Comparison of ENCODE assay signal across 9 cellular contexts in genomic region chr10:70715853-70716795, GRCh38. TPM values are rescaled to one million over a fixed set of nuclear protein-coding genes. Genes with fewer than 3 reads are reported as not detected.
DNase-seq lines count a peak whose midpoint lies in the region; ATAC-seq and TF ChIP-seq lines count a peak whose summit lies in the region.
"Had no signal": no experiment of that assay in that cellular context is flagged by ENCODE, and none has a peak within 500 bp of the region (broad histone marks: within the 10 kb centered on the region; RNA-seq: fewer than 3 reads in every experiment).

No MANE protein-coding gene starts in this region.

- TF ChIP-seq CTCF in mammary epithelial cell (conservative IDR thresholded peaks at IDR 0.05 in 1 of 2, IDR thresholded peaks at IDR 0.05 in 1 of 2; ENCODE audit: extremely low read depth in 1 of 2, insufficient read depth in 1 of 2, low read depth in 1 of 2, low read length in 2 of 2) (no peak), spleen (IDR thresholded peaks at IDR 0.05 in 8 of 11, conservative IDR thresholded peaks at IDR 0.05 in 3 of 11) (no peak)

- H3K9me3 ChIP-seq in mammary epithelial cell (replicated peaks; ENCODE audit: insufficient read depth, low read length) (no peaks in the 10 kb centered on the region), HAP-1 (no peaks in the 10 kb centered on the region), spleen (no peaks in the 10 kb centered on the region)
- H3K9me3 ChIP-seq: body of pancreas had no signal

- H3K4me3 Mint-ChIP-seq in stimulated activated effector memory CD8-positive, alpha-beta T cell treated with anti-CD3 and anti-CD28 coated beads, Interleukin-12 subunit alpha, Interleukin-12 subunit beta, amount 100 ng/mL, for 72 hours, result no peak overlapping the region

- no peak overlapping the region for H2AFZ ChIP-seq in mammary epithelial cell (ENCODE audit: low read depth, low read length)

- no peak for TF ChIP-seq POLR2A in spleen (IDR thresholded peaks at IDR 0.05)

- intact Hi-C loops in mammary epithelial cell (cut with micrococcal nuclease) (no loop called here), spleen (cut with DNase I; ENCODE audit: low total_unique reads) (no loop called here)

- dilution Hi-C loops in mammary epithelial cell (cut with HindIII; ENCODE audit: low sequenced_read_pairs), result no loop called here

- no peaks in the 10 kb centered on the region for H3K79me2 ChIP-seq in mammary epithelial cell (ENCODE audit: insufficient read depth, low read length)

- H4K20me1 ChIP-seq in mammary epithelial cell (ENCODE audit: insufficient read depth, low read length), result no peaks in the 10 kb centered on the region

- DNase-seq in activated naive CD4-positive, alpha-beta T cell treated with anti-CD3 and anti-CD28 coated beads, Interleukin-2, amount 50 U/mL, for 72 hours (ENCODE audit: low spot score in 2 of 2), result peak in 1 of 2 donors; percentile 12
- no peak for DNase-seq in activated naive CD4-positive, alpha-beta T cell treated with anti-CD3 and anti-CD28 coated beads, Interleukin-2, amount 50 U/mL, for 16 hours
- peak; percentile 48 for DNase-seq in NCI-H524 treated with DMSO at 0.1 percent for 48 hours (lab: John Stamatoyannopoulos, UW)
- DNase-seq in mammary epithelial cell, result peak; percentile 20
- no peak for DNase-seq in stimulated activated effector memory CD8-positive, alpha-beta T cell treated with anti-CD3 and anti-CD28 coated beads, Interleukin-12 subunit alpha, Interleukin-12 subunit beta, amount 100 ng/mL, for 72 hours (ENCODE audit: low spot score in 2 of 2)
- DNase-seq in HAP-1 (ENCODE audit: low spot score in 2 of 2), result no peak
- DNase-seq in spleen, result no peak

- H3K27ac ChIP-seq in mammary epithelial cell (ENCODE audit: insufficient read depth, low read depth, low read length) (no peak overlapping the region), spleen (no peak overlapping the region)
- H3K27ac ChIP-seq: body of pancreas had no signal

- BruUV-seq in mammary epithelial cell (replicated peaks; lab: Mats Ljungman, UMichigan), result no TSS peak

- 88% methylated on average over 15 of the region's 16 CpGs for WGBS in mammary epithelial cell (ENCODE audit: low coverage, missing lambda C conversion rate)
- WGBS in spleen, 5 donors, result 48 to 66% (median 61%) methylated on average over 15 to 16 of the region's 16 CpGs

- H3K4me1 Mint-ChIP-seq in stimulated activated effector memory CD8-positive, alpha-beta T cell treated with anti-CD3 and anti-CD28 coated beads, Interleukin-12 subunit alpha, Interleukin-12 subunit beta, amount 100 ng/mL, for 72 hours, result peaks cover 24% of the 10 kb centered on the region

- H3K9ac ChIP-seq in mammary epithelial cell (ENCODE audit: insufficient read depth, low read length), result no peak overlapping the region

- in situ Hi-C loops in mammary epithelial cell (cut with MboI; ENCODE audit: low sequenced_read_pairs in 2 of 2) (no loop called here), HAP-1 (cut with MboI; ENCODE audit: low sequenced_read_pairs) (no loop called here)

- no peaks in the 10 kb centered on the region for H3K36me3 ChIP-seq in mammary epithelial cell (ENCODE audit: insufficient read depth, low read length)
- no peaks in the 10 kb centered on the region for H3K36me3 ChIP-seq in HAP-1 (replicated peaks)
- no peaks in the 10 kb centered on the region for H3K36me3 ChIP-seq in spleen

- no peaks in the 10 kb centered on the region for H3K36me3 Mint-ChIP-seq in activated naive CD4-positive, alpha-beta T cell treated with anti-CD3 and anti-CD28 coated beads, Interleukin-2, amount 50 U/mL, for 72 hours
- no peaks in the 10 kb centered on the region for H3K36me3 Mint-ChIP-seq in stimulated activated effector memory CD8-positive, alpha-beta T cell treated with anti-CD3 and anti-CD28 coated beads, Interleukin-12 subunit alpha, Interleukin-12 subunit beta, amount 100 ng/mL, for 72 hours

- H3K27me3 ChIP-seq in mammary epithelial cell (ENCODE audit: insufficient read depth, low read length) (no peaks in the 10 kb centered on the region), HAP-1 (ENCODE audit: low read depth) (no peaks in the 10 kb centered on the region), spleen (replicated peaks in 1 of 7) (no peaks in the 10 kb centered on the region)
- H3K27me3 ChIP-seq: body of pancreas had no signal

- H3K4me3 ChIP-seq in mammary epithelial cell (replicated peaks in 1 of 3; ENCODE audit: insufficient read depth in 1 of 3, low read depth in 2 of 3, low read length in 3 of 3) (no peak overlapping the region), HAP-1 (no peak overlapping the region), spleen (no peak overlapping the region)
- H3K4me3 ChIP-seq: body of pancreas had no signal

- H3K27ac Mint-ChIP-seq in activated naive CD4-positive, alpha-beta T cell treated with anti-CD3 and anti-CD28 coated beads, Interleukin-2, amount 50 U/mL, for 72 hours, result peak overlapping the region in 1 of 2 donors; percentile 86
- H3K27ac Mint-ChIP-seq in stimulated activated effector memory CD8-positive, alpha-beta T cell treated with anti-CD3 and anti-CD28 coated beads, Interleukin-12 subunit alpha, Interleukin-12 subunit beta, amount 100 ng/mL, for 72 hours, result peak overlapping the region; percentile 88

- H3K9me3 Mint-ChIP-seq in activated naive CD4-positive, alpha-beta T cell treated with anti-CD3 and anti-CD28 coated beads, Interleukin-2, amount 50 U/mL, for 72 hours, result no peaks in the 10 kb centered on the region
- no peaks in the 10 kb centered on the region for H3K9me3 Mint-ChIP-seq in stimulated activated effector memory CD8-positive, alpha-beta T cell treated with anti-CD3 and anti-CD28 coated beads, Interleukin-12 subunit alpha, Interleukin-12 subunit beta, amount 100 ng/mL, for 72 hours

- CTCF ChIA-PET in mammary epithelial cell (lab: Charles Lee; ENCODE audit: low non-redundant PET), result no interaction called here

- ATAC-seq in activated naive CD4-positive, alpha-beta T cell treated with anti-CD3 and anti-CD28 coated beads, Interleukin-2, amount 50 U/mL, for 72 hours, result peak; percentile 63 to 70
- ATAC-seq in stimulated activated effector memory CD8-positive, alpha-beta T cell treated with anti-CD3 and anti-CD28 coated beads, Interleukin-12 subunit alpha, Interleukin-12 subunit beta, amount 100 ng/mL, for 72 hours, result peak; percentile 69
- ATAC-seq in GM21515 (IDR thresholded peaks at IDR 0.05; ENCODE audit: unreplicated experiment), result no peak
- ATAC-seq: body of pancreas had no signal

- H3K4me1 ChIP-seq in mammary epithelial cell (ENCODE audit: insufficient read depth, low read length) (no peaks in the 10 kb centered on the region), HAP-1 (no peaks in the 10 kb centered on the region), spleen (peaks cover 0 to 18% (median 7%) of the 10 kb centered on the region in 6 donors)
- H3K4me1 ChIP-seq: body of pancreas had no signal

- no peak overlapping the region for H3K4me2 ChIP-seq in mammary epithelial cell (ENCODE audit: insufficient read depth, low read depth, low read length)

RNA-seq across cellular contexts. Expression of gene ADAMTS14, which starts 43.8 kb away (rescaled TPM):
- total RNA-seq in activated naive CD4-positive, alpha-beta T cell treated with anti-CD3 and anti-CD28 coated beads, Interleukin-2, amount 50 U/mL, for 72 hours, result under 1 TPM; 0.11 to 0.16 TPM
- total RNA-seq in mammary epithelial cell, result under 1 TPM; 0.35 to 0.50 TPM
- polyA plus RNA-seq in mammary epithelial cell, result 0.15 TPM
- polyA minus RNA-seq in mammary epithelial cell, result not detected
- 1 to 10 TPM in 1 of 7 donors, under 1 TPM in 6; 0.09 to 1.2 (median 0.46) TPM for total RNA-seq in spleen
- under 1 TPM; 0.26 to 0.39 (median 0.32) TPM for polyA plus RNA-seq in spleen

Comparison
In these comparisons a context has a peak if more than half of its experiments do, and no peak if none do; other contexts are left out.
1. DNase-seq: peak in NCI-H524 treated with DMSO at 0.1 percent for 48 hours (single experiment) and mammary epithelial cell (single experiment); none in activated naive CD4-positive, alpha-beta T cell treated with anti-CD3 and anti-CD28 coated beads, Interleukin-2, amount 50 U/mL, for 16 hours (single experiment), stimulated activated effector memory CD8-positive, alpha-beta T cell treated with anti-CD3 and anti-CD28 coated beads, Interleukin-12 subunit alpha, Interleukin-12 subunit beta, amount 100 ng/mL, for 72 hours (0 of 2), HAP-1 (0 of 2) and spleen (single experiment).